ENCODE assay signal across 1 cellular context in the genomic region with DNA sequence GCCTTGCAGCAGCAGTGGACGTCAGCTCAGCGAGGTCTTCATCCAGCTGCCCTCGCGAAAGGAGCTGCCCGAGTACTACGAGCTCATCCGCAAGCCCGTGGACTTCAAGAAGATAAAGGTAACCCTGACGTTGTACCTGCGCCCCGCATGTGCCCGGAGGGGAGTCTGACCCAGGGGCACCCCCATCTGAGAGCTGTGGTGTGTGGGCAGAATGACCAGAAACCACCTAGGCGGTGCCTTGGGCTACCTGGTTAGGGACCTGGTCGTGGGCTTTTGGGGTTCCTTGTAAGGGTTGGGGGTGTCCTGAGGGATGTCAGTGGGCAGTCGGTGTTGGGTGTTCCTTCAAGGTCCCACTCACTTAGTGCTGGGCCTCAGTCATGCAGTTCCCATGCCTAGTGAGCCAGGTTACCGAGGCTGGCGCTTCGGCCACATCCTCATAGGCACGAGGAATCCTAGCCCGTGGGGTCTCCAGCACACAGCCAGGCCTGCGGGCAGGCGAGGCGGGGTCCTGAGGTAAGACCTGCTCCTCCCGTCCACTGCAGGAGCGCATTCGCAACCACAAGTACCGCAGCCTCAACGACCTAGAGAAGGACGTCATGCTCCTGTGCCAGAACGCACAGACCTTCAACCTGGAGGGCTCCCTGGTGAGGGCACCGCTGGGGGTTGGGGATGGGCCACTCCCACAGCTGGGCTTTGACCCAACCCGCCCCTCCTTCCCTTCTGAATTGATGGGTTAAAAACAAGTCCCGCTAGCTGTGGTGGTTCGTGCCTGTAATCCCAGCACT.
TF ChIP-seq lines count a peak whose summit lies in the region.

No MANE protein-coding gene starts in this region.

TF ChIP-seq in GM23338, 12 proteins besides CTCF, POLR2A, EP300 and RAD21 (continued from another document):
- TF ChIP-seq, protein P1, sequence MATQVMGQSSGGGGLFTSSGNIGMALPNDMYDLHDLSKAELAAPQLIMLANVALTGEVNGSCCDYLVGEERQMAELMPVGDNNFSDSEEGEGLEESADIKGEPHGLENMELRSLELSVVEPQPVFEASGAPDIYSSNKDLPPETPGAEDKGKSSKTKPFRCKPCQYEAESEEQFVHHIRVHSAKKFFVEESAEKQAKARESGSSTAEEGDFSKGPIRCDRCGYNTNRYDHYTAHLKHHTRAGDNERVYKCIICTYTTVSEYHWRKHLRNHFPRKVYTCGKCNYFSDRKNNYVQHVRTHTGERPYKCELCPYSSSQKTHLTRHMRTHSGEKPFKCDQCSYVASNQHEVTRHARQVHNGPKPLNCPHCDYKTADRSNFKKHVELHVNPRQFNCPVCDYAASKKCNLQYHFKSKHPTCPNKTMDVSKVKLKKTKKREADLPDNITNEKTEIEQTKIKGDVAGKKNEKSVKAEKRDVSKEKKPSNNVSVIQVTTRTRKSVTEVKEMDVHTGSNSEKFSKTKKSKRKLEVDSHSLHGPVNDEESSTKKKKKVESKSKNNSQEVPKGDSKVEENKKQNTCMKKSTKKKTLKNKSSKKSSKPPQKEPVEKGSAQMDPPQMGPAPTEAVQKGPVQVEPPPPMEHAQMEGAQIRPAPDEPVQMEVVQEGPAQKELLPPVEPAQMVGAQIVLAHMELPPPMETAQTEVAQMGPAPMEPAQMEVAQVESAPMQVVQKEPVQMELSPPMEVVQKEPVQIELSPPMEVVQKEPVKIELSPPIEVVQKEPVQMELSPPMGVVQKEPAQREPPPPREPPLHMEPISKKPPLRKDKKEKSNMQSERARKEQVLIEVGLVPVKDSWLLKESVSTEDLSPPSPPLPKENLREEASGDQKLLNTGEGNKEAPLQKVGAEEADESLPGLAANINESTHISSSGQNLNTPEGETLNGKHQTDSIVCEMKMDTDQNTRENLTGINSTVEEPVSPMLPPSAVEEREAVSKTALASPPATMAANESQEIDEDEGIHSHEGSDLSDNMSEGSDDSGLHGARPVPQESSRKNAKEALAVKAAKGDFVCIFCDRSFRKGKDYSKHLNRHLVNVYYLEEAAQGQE (IDR thresholded peaks at IDR 0.05; ENCODE audit: unreplicated experiment) = no peak
- TF ChIP-seq EZH2 (IDR thresholded peaks at IDR 0.05; ENCODE audit: low read depth, unreplicated experiment) = no peak
- no peak for TF ChIP-seq CREB1 (CRISPR knock-in tag; IDR thresholded peaks at IDR 0.05; ENCODE audit: low read depth)
- TF ChIP-seq ZNF114 (CRISPR knock-in tag; IDR thresholded peaks at IDR 0.05) = no peak
- no peak for TF ChIP-seq ETS1 (IDR thresholded peaks at IDR 0.05)
TF ChIP-seq in GM23338: peak in this region for 0.
